1 cellular context compared by ENCODE assay signal in genomic region chr17:15936481-15936880, GRCh38. TPM values are rescaled to one million over a fixed set of nuclear protein-coding genes. Genes with fewer than 3 reads are reported as not detected.
"Had no signal": no experiment of that assay in that cellular context is flagged by ENCODE, and none has a peak within 500 bp of the region (broad histone marks: within the 10 kb centered on the region; RNA-seq: fewer than 3 reads in every experiment).

No MANE protein-coding gene starts in this region.

RNA-seq across cellular contexts. Expression of gene ADORA2B, which starts 8.4 kb away (rescaled TPM):
- total RNA-seq: ascending aorta had no signal
